8 cellular contexts compared by ENCODE assay signal in genomic region chr21:43775795-43776430, GRCh38. TPM values are rescaled to one million over a fixed set of nuclear protein-coding genes. Genes with fewer than 3 reads are reported as not detected.
DNase-seq lines count a peak whose midpoint lies in the region; TF ChIP-seq lines count a peak whose summit lies in the region.

A gene with protein sequence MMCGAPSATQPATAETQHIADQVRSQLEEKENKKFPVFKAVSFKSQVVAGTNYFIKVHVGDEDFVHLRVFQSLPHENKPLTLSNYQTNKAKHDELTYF (minus strand): TSS chr21:43776308. CDS start chr21:43776269, 39 bp downstream.

- no peaks in the 10 kb centered on the region for H3K9me3 Mint-ChIP-seq in HFFc6

- peaks cover 15% of the 10 kb centered on the region for H3K79me2 ChIP-seq in smooth muscle cell (ENCODE audit: low read depth)

- H3K27ac ChIP-seq in WERI-Rb-1: peak within 1 kb of the TSS; percentile 69
- H3K27ac ChIP-seq in breast epithelium: peak within 1 kb of the TSS; percentile 95 to 96
- peak within 1 kb of the TSS; percentile 49 for H3K27ac ChIP-seq in smooth muscle cell (ENCODE audit: low read depth)

- peaks cover 1% of the 10 kb centered on the region for H3K27me3 Mint-ChIP-seq in HFFc6 (ENCODE audit: insufficient read depth)

- intact Hi-C loops in breast epithelium (cut with DNase I; ENCODE audit: low total_unique reads): loop anchor here (1.0 kb wide), 1 partner anchor 17 kb away; no protein-coding TSS in a partner anchor

- WGBS in smooth muscle cell (ENCODE audit: low lambda C conversion rate): under 1% methylated on average over 65 of the region's 71 CpGs

- peak within 1 kb of the TSS; percentile 56 for H3K4me3 ChIP-seq in WERI-Rb-1 (ENCODE audit: low read depth, low read length)
- H3K4me3 ChIP-seq in breast epithelium: peak within 1 kb of the TSS; percentile 92 to 99 (median 94)
- peak within 1 kb of the TSS; percentile 93 for H3K4me3 ChIP-seq in smooth muscle cell

- peaks cover 19% of the 10 kb centered on the region for H3K36me3 Mint-ChIP-seq in HFFc6 (ENCODE audit: low read depth)

- peak within 1 kb of the TSS; percentile 100 for H3K4me3 Mint-ChIP-seq in HFFc6

- no peak within 1 kb of the TSS for H2AFZ ChIP-seq in smooth muscle cell (ENCODE audit: low read depth)

- TF ChIP-seq CTCF in HFFc6 (IDR thresholded peaks at IDR 0.05): no peak
- peak; percentile 13; the same call in 1 of the 2 replicates for TF ChIP-seq CTCF in WERI-Rb-1 (IDR thresholded peaks at IDR 0.05; ENCODE audit: low read depth, low read length)
- TF ChIP-seq CTCF in breast epithelium (IDR thresholded peaks at IDR 0.05): no peak
- TF ChIP-seq CTCF in smooth muscle cell (IDR thresholded peaks at IDR 0.05; ENCODE audit: borderline replicate concordance, insufficient read depth, poor library complexity, severe bottlenecking): no peak

- H3K4me2 ChIP-seq in smooth muscle cell: peak within 1 kb of the TSS; percentile 97

- H3K9me3 ChIP-seq in WERI-Rb-1 (ENCODE audit: severe bottlenecking): no peaks in the 10 kb centered on the region
- no peaks in the 10 kb centered on the region for H3K9me3 ChIP-seq in breast epithelium
- H3K9me3 ChIP-seq in smooth muscle cell (replicated peaks; ENCODE audit: low read depth): no peaks in the 10 kb centered on the region

- peak; percentile 45 for DNase-seq in HFFc6
- peak; percentile 42 for DNase-seq in NCI-H128 (lab: John Stamatoyannopoulos, UW; ENCODE audit: unreplicated experiment)
- peak; percentile 95 for DNase-seq in WERI-Rb-1
- peak; percentile 69 to 77 for DNase-seq in breast epithelium (ENCODE audit: low spot score in 2 of 2)
- DNase-seq in iPS-NIHi7 (ENCODE audit: extremely low spot score): peak; percentile 81
- peak; percentile 63 for DNase-seq in smooth muscle cell (lab: John Stamatoyannopoulos, UW; ENCODE audit: unreplicated experiment)
- no peak for DNase-seq in NCI-H774 (lab: John Stamatoyannopoulos, UW)

- peak; percentile 78 for TF ChIP-seq POLR2A in GM10847 (IDR thresholded peaks at IDR 0.05; ENCODE audit: extremely low read depth, insufficient read length)
- TF ChIP-seq POLR2A in breast epithelium (IDR thresholded peaks at IDR 0.05): peak; percentile 28

- peak within 1 kb of the TSS; percentile 82 for H3K27ac Mint-ChIP-seq in HFFc6

- peak within 1 kb of the TSS; percentile 70 for H3K9ac ChIP-seq in smooth muscle cell (ENCODE audit: low read depth)

- H3F3A ChIP-seq in smooth muscle cell (ENCODE audit: low read depth): peaks cover 5% of the 10 kb centered on the region

- H3K4me1 Mint-ChIP-seq in HFFc6 (ENCODE audit: low read depth): peaks cover 29% of the 10 kb centered on the region

- H3K36me3 ChIP-seq in WERI-Rb-1 (peaks cover 24% of the 10 kb centered on the region), breast epithelium (peaks cover 7% of the 10 kb centered on the region), smooth muscle cell (ENCODE audit: low read depth) (no peaks in the 10 kb centered on the region)

- H4K20me1 ChIP-seq in smooth muscle cell (ENCODE audit: low read depth): peaks cover 17% of the 10 kb centered on the region

- H3K4me1 ChIP-seq in breast epithelium: peaks cover 0 to 11% of the 10 kb centered on the region in 2 donors
- peaks cover 6% of the 10 kb centered on the region for H3K4me1 ChIP-seq in smooth muscle cell (ENCODE audit: low read depth)

- no peaks in the 10 kb centered on the region for H3K27me3 ChIP-seq in WERI-Rb-1 (ENCODE audit: insufficient read depth, low read depth, severe bottlenecking)
- no peaks in the 10 kb centered on the region for H3K27me3 ChIP-seq in breast epithelium
- no peaks in the 10 kb centered on the region for H3K27me3 ChIP-seq in smooth muscle cell (ENCODE audit: low read depth)

RNA-seq across cellular contexts. Expression of the gene that starts here (rescaled TPM):
- total RNA-seq in HFFc6 (2021; fragmentation: NEBNext Ultra II Directional; extraction: Animal tissue kit (Norgen Biotek cat#: 25700)): 10 to 100 TPM; 56.7 to 71.4 (median 66.9) TPM
- 10 to 100 TPM; 12.1 to 16.8 (median 16.8) TPM for total RNA-seq in breast epithelium
- 22.2 and 29.9 TPM in 2 replicates for total RNA-seq in smooth muscle cell
- polyA plus RNA-seq in smooth muscle cell: 74.0 and 97.6 TPM in 2 replicates
